Comparison of ENCODE assay signal across 10 cellular contexts in genomic region chr15:75205064-75205395, GRCh38. TPM values are rescaled to one million over a fixed set of nuclear protein-coding genes. Genes with fewer than 3 reads are reported as not detected.
DNase-seq lines count a peak whose midpoint lies in the region; ATAC-seq and TF ChIP-seq lines count a peak whose summit lies in the region.
"Had no signal": no experiment of that assay in that cellular context is flagged by ENCODE, and none has a peak within 500 bp of the region (broad histone marks: within the 10 kb centered on the region; RNA-seq: fewer than 3 reads in every experiment).

No MANE protein-coding gene starts in this region.

- peaks cover 5% of the 10 kb centered on the region for H3K27me3 Mint-ChIP-seq in CD4-positive, CD25-positive, alpha-beta regulatory T cell
- H3K27me3 Mint-ChIP-seq in activated T-helper 2 cell treated with anti-CD3 and anti-CD28 coated beads, Interferon-gamma antibody, Interleukin-2, Interleukin-4, amounts not matched to agents 10 μg/mL and 5 μg/mL and 100 μg/mL, durations not matched to agents 14 hours and 24 hours and 36 hours (ENCODE audit: low read depth), result no peaks in the 10 kb centered on the region
- no peaks in the 10 kb centered on the region for H3K27me3 Mint-ChIP-seq in natural killer cell (ENCODE audit: low read depth in 2 of 2)

- no peaks in the 10 kb centered on the region for H3K9me3 ChIP-seq in CD4-positive, CD25-positive, alpha-beta regulatory T cell (ENCODE audit: control insufficient read depth in 2 of 2, low read length in 2 of 2)
- H3K9me3 ChIP-seq in HCT116 (ENCODE audit: control insufficient read depth in 1 of 2, insufficient read depth in 1 of 2, low read depth in 1 of 2, low read length in 2 of 2), result no peaks in the 10 kb centered on the region
- H3K9me3 ChIP-seq: esophagus squamous epithelium had no signal

- no peak for TF ChIP-seq CTCF in HCT116 (IDR thresholded peaks at IDR 0.05 in 2 of 3, conservative IDR thresholded peaks at IDR 0.05 in 1 of 3; ENCODE audit: borderline replicate concordance in 1 of 3, insufficient read depth in 1 of 3, low read depth in 2 of 3, low read length in 2 of 3)
- TF ChIP-seq CTCF in natural killer cell (IDR thresholded peaks at IDR 0.05), result no peak

- peaks cover 10 to 55% (median 35%) of the 10 kb centered on the region in 4 donors for H3K4me1 Mint-ChIP-seq in CD4-positive, CD25-positive, alpha-beta regulatory T cell
- H3K4me1 Mint-ChIP-seq in activated T-helper 2 cell treated with anti-CD3 and anti-CD28 coated beads, Interferon-gamma antibody, Interleukin-2, Interleukin-4, amounts not matched to agents 10 μg/mL and 5 μg/mL and 100 μg/mL, durations not matched to agents 14 hours and 24 hours and 36 hours (ENCODE audit: low read depth), result peaks cover 36% of the 10 kb centered on the region
- peaks cover 39 to 78% of the 10 kb centered on the region in 2 donors for H3K4me1 Mint-ChIP-seq in natural killer cell

- peaks cover 10% of the 10 kb centered on the region for H3K36me3 Mint-ChIP-seq in CD4-positive, CD25-positive, alpha-beta regulatory T cell
- H3K36me3 Mint-ChIP-seq in activated T-helper 2 cell treated with anti-CD3 and anti-CD28 coated beads, Interferon-gamma antibody, Interleukin-2, Interleukin-4, amounts not matched to agents 10 μg/mL and 5 μg/mL and 100 μg/mL, durations not matched to agents 14 hours and 24 hours and 36 hours (ENCODE audit: low read depth), result peaks cover 60% of the 10 kb centered on the region
- H3K36me3 Mint-ChIP-seq in natural killer cell, result peaks cover 7% of the 10 kb centered on the region

- H3K27ac ChIP-seq in CD4-positive, CD25-positive, alpha-beta regulatory T cell (ENCODE audit: insufficient read depth, low read length, poor library complexity, severe bottlenecking), result no peak overlapping the region
- no peak overlapping the region for H3K27ac ChIP-seq in HCT116 (ENCODE audit: low read depth, low read length)
- H3K27ac ChIP-seq: cardiac muscle cell had no signal

- no peaks in the 10 kb centered on the region for H3K27me3 ChIP-seq in CD4-positive, CD25-positive, alpha-beta regulatory T cell (ENCODE audit: control insufficient read depth, insufficient read depth, low read length)
- no peaks in the 10 kb centered on the region for H3K27me3 ChIP-seq in HCT116 (ENCODE audit: insufficient read depth, low read length)
- H3K27me3 ChIP-seq: cardiac muscle cell, esophagus squamous epithelium had no signal

- POLR2A ChIA-PET in HCT116 (lab: Charles Lee), result interaction anchor here (1.3 to 2.5 kb wide), 5 partner anchors 161 to 176 kb away, joined by 3 to 12 read pairs (median 6); no protein-coding TSS in a partner anchor

- H4K20me1 ChIP-seq in HCT116 (ENCODE audit: insufficient read depth), result peaks cover 33% of the 10 kb centered on the region; the same call in 1 of the 2 replicates

- no peak overlapping the region for H3K9ac ChIP-seq in HCT116 (ENCODE audit: low read length)

- peak overlapping the region; percentile 98 for H3K4me2 ChIP-seq in HCT116 (ENCODE audit: low read length)

- no peak for TF ChIP-seq POLR2A in HCT116 (IDR thresholded peaks at IDR 0.05; ENCODE audit: borderline replicate concordance, extremely low read depth, insufficient read depth, insufficient read length)

- peak overlapping the region in 2 of 3 donors; percentile 51 to 75 for H3K27ac Mint-ChIP-seq in CD4-positive, CD25-positive, alpha-beta regulatory T cell
- peak overlapping the region; percentile 78 for H3K27ac Mint-ChIP-seq in activated T-helper 2 cell treated with anti-CD3 and anti-CD28 coated beads, Interferon-gamma antibody, Interleukin-2, Interleukin-4, amounts not matched to agents 10 μg/mL and 5 μg/mL and 100 μg/mL, durations not matched to agents 14 hours and 24 hours and 36 hours
- peak overlapping the region; percentile 88 to 93 for H3K27ac Mint-ChIP-seq in natural killer cell

- H3K36me3 ChIP-seq in CD4-positive, CD25-positive, alpha-beta regulatory T cell (ENCODE audit: control insufficient read depth, insufficient read depth, low read length), result peaks cover 30% of the 10 kb centered on the region
- peaks cover 22 to 43% of the 10 kb centered on the region in 2 experiments; a peak in 3 of 4 replicates for H3K36me3 ChIP-seq in HCT116 (ENCODE audit: control insufficient read depth in 1 of 2, insufficient read depth in 2 of 2, low read length in 2 of 2)

- H3K4me3 Mint-ChIP-seq in CD4-positive, CD25-positive, alpha-beta regulatory T cell, result peak overlapping the region in 3 of 4 donors; percentile 91 to 98 (median 97)
- H3K4me3 Mint-ChIP-seq in activated T-helper 2 cell treated with anti-CD3 and anti-CD28 coated beads, Interferon-gamma antibody, Interleukin-2, Interleukin-4, amounts not matched to agents 10 μg/mL and 5 μg/mL and 100 μg/mL, durations not matched to agents 14 hours and 24 hours and 36 hours (ENCODE audit: low read depth), result peak overlapping the region; percentile 88
- H3K4me3 Mint-ChIP-seq in natural killer cell, result peak overlapping the region; percentile 93

- intact Hi-C loops in HCT116 (cut with micrococcal nuclease) (loop anchor here (10.0 kb wide), 1 partner anchor 420 kb away; the partner anchor contains the start of gene CSK), natural killer cell (cut with micrococcal nuclease) (loop anchor here (2.0 to 10.0 kb wide), 4 partner anchors 248 to 570 kb away; partner anchors contain the start of genes CSK, RPP25 and ULK3)
- intact Hi-C loops in activated T-helper 2 cell treated with anti-CD3 and anti-CD28 coated beads, Interferon-gamma antibody, Interleukin-2, Interleukin-4, amounts not matched to agents 10 μg/mL and 5 μg/mL and 100 μg/mL, durations not matched to agents 14 hours and 24 hours and 36 hours (cut with micrococcal nuclease), result loop anchor here (2.0 kb wide), 1 partner anchor 248 kb away; the partner anchor contains the start of gene RPP25

- peaks cover 81% of the 10 kb centered on the region for H3K79me2 ChIP-seq in HCT116 (ENCODE audit: insufficient read depth, low read length)

- H3K9me2 ChIP-seq in HCT116 (ENCODE audit: insufficient read depth), result no peaks in the 10 kb centered on the region

- RAD21 ChIA-PET in HCT116 (lab: Charles Lee; ENCODE audit: low non-redundant PET in 1 of 2, low total read pairs in 2 of 2, uncharacterized antibody in 2 of 2, unreplicated experiment in 2 of 2), result interaction anchor here (0.7 to 1.7 kb wide), 5 partner anchors 97 to 175 kb away, joined by 4 to 10 read pairs (median 7); no protein-coding TSS in a partner anchor

- TF ChIP-seq RAD21 in HCT116 (IDR thresholded peaks at IDR 0.05; ENCODE audit: low read depth), result no peak

- H3K9me3 Mint-ChIP-seq in CD4-positive, CD25-positive, alpha-beta regulatory T cell, result peaks cover 0 to 1% (median 0%) of the 10 kb centered on the region in 7 donors
- no peaks in the 10 kb centered on the region for H3K9me3 Mint-ChIP-seq in activated T-helper 2 cell treated with anti-CD3 and anti-CD28 coated beads, Interferon-gamma antibody, Interleukin-2, Interleukin-4, amounts not matched to agents 10 μg/mL and 5 μg/mL and 100 μg/mL, durations not matched to agents 14 hours and 24 hours and 36 hours
- no peaks in the 10 kb centered on the region for H3K9me3 Mint-ChIP-seq in natural killer cell

- CTCF ChIA-PET in HCT116 (lab: Charles Lee), result interaction anchor here (0.8 to 2.3 kb wide), 8 partner anchors 13 to 175 kb away, joined by 3 to 36 read pairs (median 4); partner anchors contain the start of gene MAN2C1

- no peak for ATAC-seq in CD4-positive, CD25-positive, alpha-beta regulatory T cell (ENCODE audit: low read depth in 2 of 2)
- ATAC-seq in HCT116 (no peak), natural killer cell (no peak)

- BruUV-seq in HCT116 (replicated peaks; lab: Mats Ljungman, UMichigan), result no TSS peak

- no peak overlapping the region for H3K4me3 ChIP-seq in CD4-positive, CD25-positive, alpha-beta regulatory T cell (ENCODE audit: low read depth, low read length)
- no peak overlapping the region for H3K4me3 ChIP-seq in HCT116 (replicated peaks in 1 of 2; ENCODE audit: low read depth in 1 of 2, low read length in 2 of 2)
- H3K4me3 ChIP-seq: cardiac muscle cell had no signal

- no peak for DNase-seq in CD4-positive, CD25-positive, alpha-beta regulatory T cell
- DNase-seq in HCT116 (ENCODE audit: low read depth, low spot score) (no peak), natural killer cell (no peak), NCI-H1048 (lab: John Stamatoyannopoulos, UW) (no peak), DMS79 treated with DMSO at 0.1 percent for 48 hours (lab: John Stamatoyannopoulos, UW) (no peak), COLO829 (ENCODE audit: low spot score) (no peak)
- DNase-seq in activated T-helper 2 cell treated with anti-CD3 and anti-CD28 coated beads, Interferon-gamma antibody, Interleukin-2, Interleukin-4, amounts not matched to agents 10 μg/mL and 5 μg/mL and 100 μg/mL, durations not matched to agents 14 hours and 24 hours and 36 hours (ENCODE audit: low spot score), result no peak

- H2AFZ ChIP-seq in HCT116 (ENCODE audit: low read depth, low read length, poor library complexity, severe bottlenecking), result no peak overlapping the region

- H3K4me1 ChIP-seq in CD4-positive, CD25-positive, alpha-beta regulatory T cell (ENCODE audit: control insufficient read depth, insufficient read depth, low read length, poor library complexity, severe bottlenecking), result peaks cover 47% of the 10 kb centered on the region
- H3K4me1 ChIP-seq in HCT116 (ENCODE audit: control insufficient read depth in 1 of 2, insufficient read depth in 2 of 2, low read length in 2 of 2), result peaks cover 27 to 38% of the 10 kb centered on the region in 2 experiments

TF ChIP-seq in HCT116, 20 proteins besides CTCF, POLR2A, EP300 and RAD21 (continues in another document):
- TF ChIP-seq ELF1 (IDR thresholded peaks at IDR 0.05; ENCODE audit: borderline replicate concordance, low read depth), result no peak
- TF ChIP-seq JUND (IDR thresholded peaks at IDR 0.05), result no peak
- TF ChIP-seq CEBPB (IDR thresholded peaks at IDR 0.05; ENCODE audit: low read depth), result no peak
- no peak for TF ChIP-seq SRF (IDR thresholded peaks at IDR 0.05; ENCODE audit: low read depth)
- TF ChIP-seq SP1 (IDR thresholded peaks at IDR 0.05; ENCODE audit: low read depth), result no peak
- TF ChIP-seq FOSL1 (IDR thresholded peaks at IDR 0.05; ENCODE audit: low read depth), result no peak
- no peak for TF ChIP-seq ZFX (IDR thresholded peaks at IDR 0.05)

RNA-seq across cellular contexts. Expression of gene C15orf39, which starts 3.3 kb away (rescaled TPM):
- 19.5 TPM for total RNA-seq in CD4-positive, CD25-positive, alpha-beta regulatory T cell
- 1 to 10 TPM; 1.2 to 2.3 (median 1.8) TPM for polyA plus RNA-seq in CD4-positive, CD25-positive, alpha-beta regulatory T cell
- total RNA-seq in HCT116 (2021; ENCODE audit: unreplicated experiment) (29.3 TPM), natural killer cell (10 to 100 TPM; 63.5 to 89.2 (median 70.1) TPM)
- polyA plus RNA-seq in HCT116 (2012), result 20.8 and 24.4 TPM in 2 replicates
- 62.4 and 63.5 TPM in 2 replicates for total RNA-seq in activated T-helper 2 cell treated with anti-CD3 and anti-CD28 coated beads, Interferon-gamma antibody, Interleukin-2, Interleukin-4, amounts not matched to agents 10 μg/mL and 5 μg/mL and 100 μg/mL, durations not matched to agents 14 hours and 24 hours and 36 hours

RNA-seq across cellular contexts. Expression of gene GOLGA6C, which starts 53.1 kb away (rescaled TPM):
- not detected for total RNA-seq in CD4-positive, CD25-positive, alpha-beta regulatory T cell
- not detected for polyA plus RNA-seq in CD4-positive, CD25-positive, alpha-beta regulatory T cell
- total RNA-seq in HCT116 (2021; ENCODE audit: unreplicated experiment) (not detected), natural killer cell (not detected)
- not detected in 2 replicates for polyA plus RNA-seq in HCT116 (2012)
- total RNA-seq in activated T-helper 2 cell treated with anti-CD3 and anti-CD28 coated beads, Interferon-gamma antibody, Interleukin-2, Interleukin-4, amounts not matched to agents 10 μg/mL and 5 μg/mL and 100 μg/mL, durations not matched to agents 14 hours and 24 hours and 36 hours, result not detected in 2 replicates
- total RNA-seq: esophagus squamous epithelium, temporal lobe had no signal
- polyA plus RNA-seq: cardiac muscle cell had no signal
